In the genomic region with DNA sequence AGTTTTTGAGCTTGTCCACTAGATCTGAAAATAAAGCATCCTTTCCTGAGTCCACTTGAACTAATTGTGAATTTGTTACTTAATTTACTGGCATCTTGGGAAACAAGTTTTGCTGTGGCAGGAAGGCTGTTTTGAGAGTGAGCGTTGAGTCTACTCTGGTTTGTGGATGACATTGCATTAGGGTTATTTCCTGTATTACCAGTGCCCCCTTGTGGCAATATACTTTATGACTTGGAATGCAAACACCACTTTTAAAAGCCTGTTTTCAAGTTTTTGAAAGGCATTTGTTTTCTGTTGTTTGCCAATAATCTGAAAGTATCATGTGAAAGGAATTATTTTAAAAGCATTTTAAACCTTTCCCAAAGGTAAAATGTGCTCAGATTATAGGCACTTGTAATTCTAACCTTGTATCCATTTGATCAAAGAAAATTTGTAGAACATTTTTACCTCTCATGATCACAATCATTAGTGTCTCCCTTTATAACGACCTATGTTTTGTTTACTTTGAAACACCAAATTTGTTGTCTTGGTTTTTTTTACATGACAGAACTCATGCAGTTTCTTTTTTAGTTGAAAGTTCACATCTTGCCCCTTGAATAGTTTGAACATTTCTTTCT, we compare ENCODE assay signal across 1 cellular context.
TF ChIP-seq lines count a peak whose summit lies in the region.

No MANE protein-coding gene starts in this region.

TF ChIP-seq in K562, 482 proteins besides CTCF, POLR2A, EP300 and RAD21 (continued from another document):
- TF ChIP-seq, protein P1, sequence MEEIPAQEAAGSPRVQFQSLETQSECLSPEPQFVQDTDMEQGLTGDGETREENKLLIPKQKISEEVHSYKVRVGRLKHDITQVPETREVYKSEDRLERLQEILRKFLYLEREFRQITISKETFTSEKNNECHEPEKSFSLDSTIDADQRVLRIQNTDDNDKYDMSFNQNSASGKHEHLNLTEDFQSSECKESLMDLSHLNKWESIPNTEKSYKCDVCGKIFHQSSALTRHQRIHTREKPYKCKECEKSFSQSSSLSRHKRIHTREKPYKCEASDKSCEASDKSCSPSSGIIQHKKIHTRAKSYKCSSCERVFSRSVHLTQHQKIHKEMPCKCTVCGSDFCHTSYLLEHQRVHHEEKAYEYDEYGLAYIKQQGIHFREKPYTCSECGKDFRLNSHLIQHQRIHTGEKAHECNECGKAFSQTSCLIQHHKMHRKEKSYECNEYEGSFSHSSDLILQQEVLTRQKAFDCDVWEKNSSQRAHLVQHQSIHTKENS (CRISPR knock-in tag; IDR thresholded peaks at IDR 0.05): no peak
- TF ChIP-seq ZNF316 (IDR thresholded peaks at IDR 0.05): peak; percentile 52
- TF ChIP-seq KAT2B (IDR thresholded peaks at IDR 0.05; ENCODE audit: low read depth, low read length): no peak
- TF ChIP-seq DACH1 (IDR thresholded peaks at IDR 0.05; ENCODE audit: partially characterized antibody): no peak
- TF ChIP-seq PHB2 (IDR thresholded peaks at IDR 0.05; ENCODE audit: low read depth): no peak
- TF ChIP-seq, protein P2, sequence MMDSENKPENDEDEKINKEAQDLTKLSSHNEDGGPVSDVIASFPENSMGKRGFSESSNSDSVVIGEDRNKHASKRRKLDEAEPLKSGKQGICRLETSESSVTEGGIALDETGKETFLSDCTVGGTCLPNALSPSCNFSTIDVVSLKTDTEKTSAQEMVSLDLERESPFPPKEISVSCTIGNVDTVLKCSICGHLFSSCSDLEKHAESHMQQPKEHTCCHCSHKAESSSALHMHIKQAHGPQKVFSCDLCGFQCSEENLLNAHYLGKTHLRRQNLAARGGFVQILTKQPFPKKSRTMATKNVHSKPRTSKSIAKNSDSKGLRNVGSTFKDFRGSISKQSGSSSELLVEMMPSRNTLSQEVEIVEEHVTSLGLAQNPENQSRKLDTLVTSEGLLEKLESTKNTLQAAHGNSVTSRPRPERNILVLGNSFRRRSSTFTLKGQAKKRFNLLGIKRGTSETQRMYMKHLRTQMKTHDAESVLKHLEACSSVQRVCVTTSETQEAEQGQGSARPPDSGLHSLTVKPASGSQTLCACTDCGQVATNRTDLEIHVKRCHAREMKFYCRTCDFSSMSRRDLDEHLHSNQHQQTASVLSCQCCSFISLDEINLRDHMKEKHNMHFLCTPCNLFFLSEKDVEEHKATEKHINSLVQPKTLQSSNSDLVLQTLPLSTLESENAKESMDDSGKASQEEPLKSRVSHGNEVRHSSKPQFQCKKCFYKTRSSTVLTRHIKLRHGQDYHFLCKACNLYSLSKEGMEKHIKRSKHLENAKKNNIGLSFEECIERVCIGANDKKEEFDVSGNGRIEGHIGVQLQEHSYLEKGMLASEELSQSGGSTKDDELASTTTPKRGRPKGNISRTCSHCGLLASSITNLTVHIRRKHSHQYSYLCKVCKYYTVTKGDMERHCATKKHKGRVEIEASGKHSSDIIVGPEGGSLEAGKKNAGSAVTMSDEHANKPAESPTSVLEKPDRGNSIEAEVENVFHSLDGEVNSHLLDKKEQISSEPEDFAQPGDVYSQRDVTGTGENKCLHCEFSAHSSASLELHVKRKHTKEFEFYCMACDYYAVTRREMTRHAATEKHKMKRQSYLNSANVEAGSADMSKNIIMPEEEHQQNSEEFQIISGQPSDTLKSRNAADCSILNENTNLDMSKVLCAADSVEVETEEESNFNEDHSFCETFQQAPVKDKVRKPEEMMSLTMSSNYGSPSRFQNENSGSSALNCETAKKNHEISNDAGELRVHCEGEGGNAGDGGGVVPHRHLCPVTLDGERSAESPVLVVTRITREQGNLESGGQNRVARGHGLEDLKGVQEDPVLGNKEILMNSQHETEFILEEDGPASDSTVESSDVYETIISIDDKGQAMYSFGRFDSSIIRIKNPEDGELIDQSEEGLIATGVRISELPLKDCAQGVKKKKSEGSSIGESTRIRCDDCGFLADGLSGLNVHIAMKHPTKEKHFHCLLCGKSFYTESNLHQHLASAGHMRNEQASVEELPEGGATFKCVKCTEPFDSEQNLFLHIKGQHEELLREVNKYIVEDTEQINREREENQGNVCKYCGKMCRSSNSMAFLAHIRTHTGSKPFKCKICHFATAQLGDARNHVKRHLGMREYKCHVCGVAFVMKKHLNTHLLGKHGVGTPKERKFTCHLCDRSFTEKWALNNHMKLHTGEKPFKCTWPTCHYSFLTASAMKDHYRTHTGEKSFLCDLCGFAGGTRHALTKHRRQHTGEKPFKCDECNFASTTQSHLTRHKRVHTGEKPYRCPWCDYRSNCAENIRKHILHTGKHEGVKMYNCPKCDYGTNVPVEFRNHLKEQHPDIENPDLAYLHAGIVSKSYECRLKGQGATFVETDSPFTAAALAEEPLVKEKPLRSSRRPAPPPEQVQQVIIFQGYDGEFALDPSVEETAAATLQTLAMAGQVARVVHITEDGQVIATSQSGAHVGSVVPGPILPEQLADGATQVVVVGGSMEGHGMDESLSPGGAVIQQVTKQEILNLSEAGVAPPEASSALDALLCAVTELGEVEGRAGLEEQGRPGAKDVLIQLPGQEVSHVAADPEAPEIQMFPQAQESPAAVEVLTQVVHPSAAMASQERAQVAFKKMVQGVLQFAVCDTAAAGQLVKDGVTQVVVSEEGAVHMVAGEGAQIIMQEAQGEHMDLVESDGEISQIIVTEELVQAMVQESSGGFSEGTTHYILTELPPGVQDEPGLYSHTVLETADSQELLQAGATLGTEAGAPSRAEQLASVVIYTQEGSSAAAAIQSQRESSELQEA (IDR thresholded peaks at IDR 0.05; ENCODE audit: low read depth): no peak
- peak; percentile 65 for TF ChIP-seq MAFG (tag; conservative IDR thresholded peaks at IDR 0.05)
- no peak for TF ChIP-seq FOXP1 (CRISPR knock-in tag; IDR thresholded peaks at IDR 0.05)
- 0 out of 2 replicates have a peak, but pooled peaks have one; percentile 4 for TF ChIP-seq ETV1 (tag; conservative IDR thresholded peaks at IDR 0.05; ENCODE audit: low read depth)
- TF ChIP-seq MAFF (IDR thresholded peaks at IDR 0.05; ENCODE audit: low read length): peak; percentile 45; the same call in 1 of the 2 replicates
- no peak for TF ChIP-seq HCFC1 (IDR thresholded peaks at IDR 0.05; ENCODE audit: low read depth, low read length)
- TF ChIP-seq MAFK (IDR thresholded peaks at IDR 0.05; ENCODE audit: low read length): peak; percentile 45; the same call in 1 of the 2 replicates
- TF ChIP-seq ZNF79 (CRISPR knock-in tag; IDR thresholded peaks at IDR 0.05; ENCODE audit: low read depth): no peak
- TF ChIP-seq, protein P3, sequence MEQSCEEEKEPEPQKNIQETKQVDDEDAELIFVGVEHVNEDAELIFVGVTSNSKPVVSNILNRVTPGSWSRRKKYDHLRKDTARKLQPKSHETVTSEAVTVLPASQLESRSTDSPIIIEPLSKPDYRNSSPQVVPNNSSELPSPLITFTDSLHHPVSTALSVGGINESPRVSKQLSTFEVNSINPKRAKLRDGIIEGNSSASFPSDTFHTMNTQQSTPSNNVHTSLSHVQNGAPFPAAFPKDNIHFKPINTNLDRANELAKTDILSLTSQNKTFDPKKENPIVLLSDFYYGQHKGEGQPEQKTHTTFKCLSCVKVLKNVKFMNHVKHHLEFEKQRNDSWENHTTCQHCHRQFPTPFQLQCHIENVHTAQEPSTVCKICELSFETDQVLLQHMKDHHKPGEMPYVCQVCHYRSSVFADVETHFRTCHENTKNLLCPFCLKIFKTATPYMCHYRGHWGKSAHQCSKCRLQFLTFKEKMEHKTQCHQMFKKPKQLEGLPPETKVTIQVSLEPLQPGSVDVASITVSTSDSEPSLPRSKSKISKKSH (CRISPR knock-in tag; IDR thresholded peaks at IDR 0.05): no peak
- TF ChIP-seq CC2D1A (IDR thresholded peaks at IDR 0.05): 0 out of 2 replicates have a peak, but pooled peaks have one; percentile 43
- TF ChIP-seq, protein P4, sequence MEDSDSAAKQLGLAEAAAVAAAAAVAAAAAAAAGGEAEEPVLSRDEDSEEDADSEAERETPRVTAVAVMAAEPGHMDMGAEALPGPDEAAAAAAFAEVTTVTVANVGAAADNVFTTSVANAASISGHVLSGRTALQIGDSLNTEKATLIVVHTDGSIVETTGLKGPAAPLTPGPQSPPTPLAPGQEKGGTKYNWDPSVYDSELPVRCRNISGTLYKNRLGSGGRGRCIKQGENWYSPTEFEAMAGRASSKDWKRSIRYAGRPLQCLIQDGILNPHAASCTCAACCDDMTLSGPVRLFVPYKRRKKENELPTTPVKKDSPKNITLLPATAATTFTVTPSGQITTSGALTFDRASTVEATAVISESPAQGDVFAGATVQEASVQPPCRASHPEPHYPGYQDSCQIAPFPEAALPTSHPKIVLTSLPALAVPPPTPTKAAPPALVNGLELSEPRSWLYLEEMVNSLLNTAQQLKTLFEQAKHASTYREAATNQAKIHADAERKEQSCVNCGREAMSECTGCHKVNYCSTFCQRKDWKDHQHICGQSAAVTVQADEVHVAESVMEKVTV (CRISPR knock-in tag; IDR thresholded peaks at IDR 0.05): peak; percentile 52
- TF ChIP-seq POLR2B (IDR thresholded peaks at IDR 0.05; ENCODE audit: low read depth, partially characterized antibody): no peak
- no peak for TF ChIP-seq RBM34 (IDR thresholded peaks at IDR 0.05; ENCODE audit: borderline replicate concordance, insufficient read depth, low read length)
- TF ChIP-seq ZNF668 (CRISPR knock-in tag; IDR thresholded peaks at IDR 0.05): no peak
- peak; percentile 40; the same call in 1 of the 2 replicates for TF ChIP-seq SMC3 (conservative IDR thresholded peaks at IDR 0.05; ENCODE audit: insufficient read depth, low read depth, low read length)
- TF ChIP-seq NFXL1 (CRISPR knock-in tag; IDR thresholded peaks at IDR 0.05): no peak
- TF ChIP-seq MCM7 (IDR thresholded peaks at IDR 0.05): no peak
- TF ChIP-seq, protein P5, sequence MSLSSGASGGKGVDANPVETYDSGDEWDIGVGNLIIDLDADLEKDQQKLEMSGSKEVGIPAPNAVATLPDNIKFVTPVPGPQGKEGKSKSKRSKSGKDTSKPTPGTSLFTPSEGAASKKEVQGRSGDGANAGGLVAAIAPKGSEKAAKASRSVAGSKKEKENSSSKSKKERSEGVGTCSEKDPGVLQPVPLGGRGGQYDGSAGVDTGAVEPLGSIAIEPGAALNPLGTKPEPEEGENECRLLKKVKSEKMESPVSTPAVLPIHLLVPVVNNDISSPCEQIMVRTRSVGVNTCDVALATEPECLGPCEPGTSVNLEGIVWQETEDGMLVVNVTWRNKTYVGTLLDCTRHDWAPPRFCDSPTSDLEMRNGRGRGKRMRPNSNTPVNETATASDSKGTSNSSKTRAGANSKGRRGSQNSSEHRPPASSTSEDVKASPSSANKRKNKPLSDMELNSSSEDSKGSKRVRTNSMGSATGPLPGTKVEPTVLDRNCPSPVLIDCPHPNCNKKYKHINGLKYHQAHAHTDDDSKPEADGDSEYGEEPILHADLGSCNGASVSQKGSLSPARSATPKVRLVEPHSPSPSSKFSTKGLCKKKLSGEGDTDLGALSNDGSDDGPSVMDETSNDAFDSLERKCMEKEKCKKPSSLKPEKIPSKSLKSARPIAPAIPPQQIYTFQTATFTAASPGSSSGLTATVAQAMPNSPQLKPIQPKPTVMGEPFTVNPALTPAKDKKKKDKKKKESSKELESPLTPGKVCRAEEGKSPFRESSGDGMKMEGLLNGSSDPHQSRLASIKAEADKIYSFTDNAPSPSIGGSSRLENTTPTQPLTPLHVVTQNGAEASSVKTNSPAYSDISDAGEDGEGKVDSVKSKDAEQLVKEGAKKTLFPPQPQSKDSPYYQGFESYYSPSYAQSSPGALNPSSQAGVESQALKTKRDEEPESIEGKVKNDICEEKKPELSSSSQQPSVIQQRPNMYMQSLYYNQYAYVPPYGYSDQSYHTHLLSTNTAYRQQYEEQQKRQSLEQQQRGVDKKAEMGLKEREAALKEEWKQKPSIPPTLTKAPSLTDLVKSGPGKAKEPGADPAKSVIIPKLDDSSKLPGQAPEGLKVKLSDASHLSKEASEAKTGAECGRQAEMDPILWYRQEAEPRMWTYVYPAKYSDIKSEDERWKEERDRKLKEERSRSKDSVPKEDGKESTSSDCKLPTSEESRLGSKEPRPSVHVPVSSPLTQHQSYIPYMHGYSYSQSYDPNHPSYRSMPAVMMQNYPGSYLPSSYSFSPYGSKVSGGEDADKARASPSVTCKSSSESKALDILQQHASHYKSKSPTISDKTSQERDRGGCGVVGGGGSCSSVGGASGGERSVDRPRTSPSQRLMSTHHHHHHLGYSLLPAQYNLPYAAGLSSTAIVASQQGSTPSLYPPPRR (CRISPR knock-in tag; IDR thresholded peaks at IDR 0.05; ENCODE audit: borderline replicate concordance): no peak
- 0 out of 2 replicates have a peak, but pooled peaks have one; percentile 25 for TF ChIP-seq NFATC3 (IDR thresholded peaks at IDR 0.05)
- TF ChIP-seq, protein P6, sequence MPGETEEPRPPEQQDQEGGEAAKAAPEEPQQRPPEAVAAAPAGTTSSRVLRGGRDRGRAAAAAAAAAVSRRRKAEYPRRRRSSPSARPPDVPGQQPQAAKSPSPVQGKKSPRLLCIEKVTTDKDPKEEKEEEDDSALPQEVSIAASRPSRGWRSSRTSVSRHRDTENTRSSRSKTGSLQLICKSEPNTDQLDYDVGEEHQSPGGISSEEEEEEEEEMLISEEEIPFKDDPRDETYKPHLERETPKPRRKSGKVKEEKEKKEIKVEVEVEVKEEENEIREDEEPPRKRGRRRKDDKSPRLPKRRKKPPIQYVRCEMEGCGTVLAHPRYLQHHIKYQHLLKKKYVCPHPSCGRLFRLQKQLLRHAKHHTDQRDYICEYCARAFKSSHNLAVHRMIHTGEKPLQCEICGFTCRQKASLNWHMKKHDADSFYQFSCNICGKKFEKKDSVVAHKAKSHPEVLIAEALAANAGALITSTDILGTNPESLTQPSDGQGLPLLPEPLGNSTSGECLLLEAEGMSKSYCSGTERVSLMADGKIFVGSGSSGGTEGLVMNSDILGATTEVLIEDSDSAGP (CRISPR knock-in tag; IDR thresholded peaks at IDR 0.05): no peak
- TF ChIP-seq NFE2 (IDR thresholded peaks at IDR 0.05; ENCODE audit: low read depth): peak; percentile 89
- no peak for TF ChIP-seq TRIM28 (IDR thresholded peaks at IDR 0.05)
- TF ChIP-seq, protein P7, sequence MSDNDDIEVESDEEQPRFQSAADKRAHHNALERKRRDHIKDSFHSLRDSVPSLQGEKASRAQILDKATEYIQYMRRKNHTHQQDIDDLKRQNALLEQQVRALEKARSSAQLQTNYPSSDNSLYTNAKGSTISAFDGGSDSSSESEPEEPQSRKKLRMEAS (CRISPR knock-in tag; IDR thresholded peaks at IDR 0.05): no peak
- TF ChIP-seq ATF7 (IDR thresholded peaks at IDR 0.05): no peak
- TF ChIP-seq, protein P8, sequence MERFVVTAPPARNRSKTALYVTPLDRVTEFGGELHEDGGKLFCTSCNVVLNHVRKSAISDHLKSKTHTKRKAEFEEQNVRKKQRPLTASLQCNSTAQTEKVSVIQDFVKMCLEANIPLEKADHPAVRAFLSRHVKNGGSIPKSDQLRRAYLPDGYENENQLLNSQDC (CRISPR knock-in tag; IDR thresholded peaks at IDR 0.05): no peak
